In the genomic region with DNA sequence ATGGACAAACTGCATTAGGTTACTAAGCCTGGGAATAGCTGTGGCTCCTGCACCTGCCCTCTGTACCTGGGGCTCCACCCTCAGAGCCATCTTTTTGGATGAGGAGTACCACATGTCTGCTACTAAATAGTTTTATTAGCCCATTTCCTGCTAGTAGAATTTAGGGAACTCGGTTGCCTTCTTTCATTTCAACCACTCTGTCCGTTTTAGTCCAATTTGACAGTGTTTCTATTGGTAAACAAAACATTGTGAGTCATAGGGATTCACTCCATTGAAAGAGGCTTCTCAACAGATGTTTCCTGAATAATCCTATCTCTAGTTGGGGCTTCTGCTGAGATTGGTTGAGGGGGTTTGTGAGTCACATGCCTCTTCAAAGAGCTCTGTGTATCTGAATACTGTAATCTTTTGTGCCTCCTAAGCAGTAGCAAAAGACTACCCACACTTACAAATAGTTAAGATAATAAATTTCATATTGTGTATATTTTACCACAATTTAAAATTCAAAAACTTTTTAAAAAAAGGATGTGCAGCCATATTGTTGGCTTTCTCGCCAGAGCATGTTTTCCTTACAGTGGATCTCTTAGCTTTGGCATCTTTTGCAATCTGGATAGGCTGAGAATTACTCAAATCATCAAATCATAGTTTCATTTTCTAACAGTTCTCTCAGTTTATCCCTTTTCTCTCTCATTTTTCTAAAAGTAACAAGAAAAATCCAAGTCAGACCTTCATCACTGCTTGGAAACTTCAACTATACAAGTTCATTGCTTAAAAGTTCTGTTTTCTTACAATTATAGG, we compare ENCODE assay signal across 10 cellular contexts. TPM values are rescaled to one million over a fixed set of nuclear protein-coding genes. Genes with fewer than 3 reads are reported as not detected.
DNase-seq lines count a peak whose midpoint lies in the region; ATAC-seq and TF ChIP-seq lines count a peak whose summit lies in the region.
"Had no signal": no experiment of that assay in that cellular context is flagged by ENCODE, and none has a peak within 500 bp of the region (broad histone marks: within the 10 kb centered on the region; RNA-seq: fewer than 3 reads in every experiment).

No MANE protein-coding gene starts in this region.

- no peaks in the 10 kb centered on the region for H4K20me1 ChIP-seq in smooth muscle cell (ENCODE audit: low read depth)

- WGBS in smooth muscle cell (ENCODE audit: low lambda C conversion rate), result 13% methylated on average over 3 of the region's 3 CpGs

- no peak overlapping the region for H3K4me3 ChIP-seq in HFF-Myc (replicated peaks; ENCODE audit: low read depth, low read length)
- no peak overlapping the region for H3K4me3 ChIP-seq in cardiac muscle cell
- no peak overlapping the region for H3K4me3 ChIP-seq in smooth muscle cell

- DNase-seq in HFF-Myc (ENCODE audit: extremely low read depth, low read depth) (peak; percentile 84), SW 1271 (lab: John Stamatoyannopoulos, UW) (peak; percentile 18 to 64), cardiac muscle cell (ENCODE audit: low read depth in 1 of 2, low spot score in 1 of 2) (peak in 1 of 2 donors; percentile 63), smooth muscle cell (lab: John Stamatoyannopoulos, UW; ENCODE audit: unreplicated experiment) (no peak), NCI-H748 (lab: John Stamatoyannopoulos, UW; ENCODE audit: unreplicated experiment) (no peak), epidermal melanocyte (ENCODE audit: insufficient read length, low spot score) (no peak), RPMI8226 (no peak)
- DNase-seq: NCI-H187 treated with DMSO at 0.1 percent for 48 hours; stimulated activated CD4-positive, alpha-beta T cell treated with anti-CD3 and anti-CD28 coated beads, Interleukin-2, amount 100 ng/mL, for 24 hours had no signal

- peak overlapping the region; percentile 79 for H3K4me2 ChIP-seq in smooth muscle cell

- H3K27me3 ChIP-seq in cardiac muscle cell, result no peaks in the 10 kb centered on the region
- H3K27me3 ChIP-seq in smooth muscle cell (ENCODE audit: low read depth), result no peaks in the 10 kb centered on the region

- no peaks in the 10 kb centered on the region for H3K4me1 ChIP-seq in cardiac muscle cell (ENCODE audit: low read depth)
- peaks cover 65% of the 10 kb centered on the region for H3K4me1 ChIP-seq in smooth muscle cell (ENCODE audit: low read depth)

- H3K79me2 ChIP-seq in smooth muscle cell (ENCODE audit: low read depth), result peaks cover 6% of the 10 kb centered on the region

- H3K9ac ChIP-seq in smooth muscle cell (ENCODE audit: low read depth), result peak overlapping the region; percentile 84

- no peak for ATAC-seq in HG02938 (IDR thresholded peaks at IDR 0.05; ENCODE audit: unreplicated experiment)

- peak overlapping the region; percentile 78 for H3K27ac ChIP-seq in cardiac muscle cell
- H3K27ac ChIP-seq in smooth muscle cell (ENCODE audit: low read depth), result peak overlapping the region; percentile 97

- peaks cover 12% of the 10 kb centered on the region for H3K36me3 ChIP-seq in cardiac muscle cell
- H3K36me3 ChIP-seq in smooth muscle cell (ENCODE audit: low read depth), result peaks cover 13% of the 10 kb centered on the region

- TF ChIP-seq CTCF in HFF-Myc (IDR thresholded peaks at IDR 0.05; ENCODE audit: low read depth, low read length, missing control alignments), result no peak
- TF ChIP-seq CTCF in cardiac muscle cell (IDR thresholded peaks at IDR 0.05; ENCODE audit: low read depth, low read length), result no peak
- no peak for TF ChIP-seq CTCF in smooth muscle cell (IDR thresholded peaks at IDR 0.05; ENCODE audit: borderline replicate concordance, insufficient read depth, poor library complexity, severe bottlenecking)

- peaks cover 46% of the 10 kb centered on the region for H3F3A ChIP-seq in smooth muscle cell (ENCODE audit: low read depth)

- H2AFZ ChIP-seq in smooth muscle cell (ENCODE audit: low read depth), result no peak overlapping the region

- H3K9me3 ChIP-seq in cardiac muscle cell (ENCODE audit: low read depth) (no peaks in the 10 kb centered on the region), smooth muscle cell (replicated peaks; ENCODE audit: low read depth) (no peaks in the 10 kb centered on the region)

RNA-seq across cellular contexts. Expression of gene FAM200B, which starts 9.9 kb away (rescaled TPM):
- total RNA-seq in cardiac muscle cell, result 35.9 and 38.2 TPM in 2 replicates
- polyA plus RNA-seq in cardiac muscle cell, result 57.4 and 65.9 TPM in 2 replicates
- total RNA-seq in smooth muscle cell, result 24.1 and 51.7 TPM in 2 replicates
- polyA plus RNA-seq in smooth muscle cell, result 49.8 and 52.1 TPM in 2 replicates

RNA-seq across cellular contexts. Expression of gene BST1, which starts 11.3 kb away (rescaled TPM):
- total RNA-seq in cardiac muscle cell (0.09 and 0.60 TPM in 2 replicates), smooth muscle cell (4.8 and 5.2 TPM in 2 replicates)
- polyA plus RNA-seq in cardiac muscle cell (0.24 and 0.35 TPM in 2 replicates), smooth muscle cell (5.2 and 9.6 TPM in 2 replicates)

RNA-seq across cellular contexts. Expression of gene FBXL5, which starts 36.4 kb away (rescaled TPM):
- total RNA-seq in cardiac muscle cell, result 55.6 and 66.3 TPM in 2 replicates
- 39.0 and 96.5 TPM in 2 replicates for polyA plus RNA-seq in cardiac muscle cell
- total RNA-seq in smooth muscle cell, result 94.6 and 109 TPM in 2 replicates
- 47.0 and 50.1 TPM in 2 replicates for polyA plus RNA-seq in smooth muscle cell

Comparison
In these comparisons a context has a peak if more than half of its experiments do, and no peak if none do; other contexts are left out.
1. DNase-seq: peak in HFF-Myc (single experiment) and SW 1271 (2 of 2); none in smooth muscle cell (single experiment), NCI-H748 (single experiment), epidermal melanocyte (single experiment) and RPMI8226 (single experiment).